Comparison of ENCODE assay signal across 24 cellular contexts in genomic region chr2:127164761-127165538, GRCh38. TPM values are rescaled to one million over a fixed set of nuclear protein-coding genes. Genes with fewer than 3 reads are reported as not detected.
A peak's percentile ranks its signal among the peaks of the same experiment; 100 is the strongest.
DNase-seq lines count a peak whose midpoint lies in the region; ATAC-seq and TF ChIP-seq lines count a peak whose summit lies in the region.
"Had no signal": no experiment of that assay in that cellular context is flagged by ENCODE, and none has a peak within 500 bp of the region (broad histone marks: within the 10 kb centered on the region; RNA-seq: fewer than 3 reads in every experiment).

No MANE protein-coding gene starts in this region.

- H3K27me3 ChIP-seq in esophagus squamous epithelium, result no peaks in the 10 kb centered on the region
- H3K27me3 ChIP-seq: adrenal gland, MG63 had no signal

- H3K4me3 ChIP-seq in esophagus squamous epithelium, result no peak overlapping the region
- H3K4me3 ChIP-seq: adrenal gland, coronary artery, MG63, SK-N-MC had no signal

- no peaks in the 10 kb centered on the region for H3K4me1 Mint-ChIP-seq in stimulated activated effector memory CD8-positive, alpha-beta T cell treated with anti-CD3 and anti-CD28 coated beads, Interleukin-12 subunit alpha, Interleukin-12 subunit beta, amount 100 ng/mL, for 72 hours

- TF ChIP-seq CTCF in esophagus squamous epithelium (IDR thresholded peaks at IDR 0.05), result no peak

- no peaks in the 10 kb centered on the region for H3K9me3 ChIP-seq in esophagus squamous epithelium
- H3K9me3 ChIP-seq: adrenal gland, MG63 had no signal

- no peaks in the 10 kb centered on the region for H3K9me3 Mint-ChIP-seq in stimulated activated effector memory CD8-positive, alpha-beta T cell treated with anti-CD3 and anti-CD28 coated beads, Interleukin-12 subunit alpha, Interleukin-12 subunit beta, amount 100 ng/mL, for 72 hours
- H3K9me3 Mint-ChIP-seq: activated CD4-positive, alpha-beta T cell treated with anti-CD3 and anti-CD28 coated beads, Interleukin-2, amount 10 ng/mL, durations not matched to agents 7 days and 5 days had no signal

- 88 to 93% methylated on average over 3 to 4 of the region's 11 CpGs for WGBS in esophagus squamous epithelium, 2 donors

- DNase-seq in cardiac septum (ENCODE audit: low spot score), result peak; percentile 58
- DNase-seq in Right ventricle myocardium superior, result no peak
- DNase-seq in NCI-H774 (lab: John Stamatoyannopoulos, UW), result peak; percentile 68
- DNase-seq in esophagus squamous epithelium (lab: John Stamatoyannopoulos, UW), result no peak
- DNase-seq in stimulated activated effector memory CD8-positive, alpha-beta T cell treated with anti-CD3 and anti-CD28 coated beads, Interleukin-12 subunit alpha, Interleukin-12 subunit beta, amount 100 ng/mL, for 72 hours (ENCODE audit: low spot score in 2 of 2), result no peak
- no peak for DNase-seq in NCI-H146 (lab: John Stamatoyannopoulos, UW)
- DNase-seq: activated CD4-positive, alpha-beta T cell treated with anti-CD3 and anti-CD28 coated beads, Interleukin-2, amount 10 ng/mL, durations not matched to agents 7 days and 5 days; activated T-cell treated with anti-CD3 and anti-CD28 coated beads for 4 hours; DMS 273 treated with DMSO at 0.1 percent for 48 hours; HCEC 1CT; mammary epithelial cell; NCI-H1436 treated with DMSO at 0.1 percent for 48 hours; occipital lobe; right cardiac atrium; stimulated activated CD4-positive, alpha-beta T cell treated with anti-CD3 and anti-CD28 coated beads, Interleukin-15, amount 100 ng/mL, for 24 hours had no signal

- peaks cover 0 to 19% (median 0%) of the 10 kb centered on the region in 3 donors for H3K4me1 ChIP-seq in esophagus squamous epithelium
- H3K4me1 ChIP-seq: adrenal gland had no signal

- H3K36me3 ChIP-seq in esophagus squamous epithelium, result no peaks in the 10 kb centered on the region
- H3K36me3 ChIP-seq: adrenal gland, MG63 had no signal

- no peak for TF ChIP-seq POLR2A in esophagus squamous epithelium (IDR thresholded peaks at IDR 0.05)

- H3K4me3 Mint-ChIP-seq in stimulated activated effector memory CD8-positive, alpha-beta T cell treated with anti-CD3 and anti-CD28 coated beads, Interleukin-12 subunit alpha, Interleukin-12 subunit beta, amount 100 ng/mL, for 72 hours, result no peak overlapping the region
- H3K4me3 Mint-ChIP-seq: activated CD4-positive, alpha-beta T cell treated with anti-CD3 and anti-CD28 coated beads, Interleukin-2, amount 10 ng/mL, durations not matched to agents 7 days and 5 days had no signal

- no peak overlapping the region for H3K27ac Mint-ChIP-seq in stimulated activated effector memory CD8-positive, alpha-beta T cell treated with anti-CD3 and anti-CD28 coated beads, Interleukin-12 subunit alpha, Interleukin-12 subunit beta, amount 100 ng/mL, for 72 hours
- H3K27ac Mint-ChIP-seq: activated CD4-positive, alpha-beta T cell treated with anti-CD3 and anti-CD28 coated beads, Interleukin-2, amount 10 ng/mL, durations not matched to agents 7 days and 5 days had no signal

- ATAC-seq in Right ventricle myocardium superior (ENCODE audit: poor library complexity), result no peak
- ATAC-seq in stimulated activated effector memory CD8-positive, alpha-beta T cell treated with anti-CD3 and anti-CD28 coated beads, Interleukin-12 subunit alpha, Interleukin-12 subunit beta, amount 100 ng/mL, for 72 hours, result peak; percentile 35
- no peak for ATAC-seq in GM18861 (IDR thresholded peaks at IDR 0.05; ENCODE audit: unreplicated experiment)
- no peak for ATAC-seq in HG02763 (IDR thresholded peaks at IDR 0.05; ENCODE audit: unreplicated experiment)
- ATAC-seq: right cardiac atrium had no signal

- H3K36me3 Mint-ChIP-seq in stimulated activated effector memory CD8-positive, alpha-beta T cell treated with anti-CD3 and anti-CD28 coated beads, Interleukin-12 subunit alpha, Interleukin-12 subunit beta, amount 100 ng/mL, for 72 hours, result no peaks in the 10 kb centered on the region

- peak overlapping the region; percentile 14 to 59 (median 46) for H3K27ac ChIP-seq in esophagus squamous epithelium
- H3K27ac ChIP-seq: adrenal gland, coronary artery, SK-N-MC, VCaP had no signal

- intact Hi-C loops in cardiac septum (cut with DNase I), result no loop called here
- intact Hi-C loops in Right ventricle myocardium superior (cut with DNase I), result no loop called here
- intact Hi-C loops in esophagus squamous epithelium (cut with DNase I), result no loop called here

RNA-seq across cellular contexts. Expression of gene CYP27C1, which starts 55.1 kb away (rescaled TPM):
- total RNA-seq in cardiac septum (not detected), Right ventricle myocardium superior (not detected), esophagus squamous epithelium (1 to 10 TPM in 3 of 4 donors, under 1 TPM in 1; 0.95 to 4.6 (median 1.6) TPM)
- total RNA-seq: activated CD4-positive, alpha-beta T cell treated with anti-CD3 and anti-CD28 coated beads, Interleukin-2, amount 10 ng/mL, durations not matched to agents 7 days and 5 days; fibroblast of lung; T-helper 2 cell treated with Interferon-gamma antibody and Interleukin-4, amounts not matched to agents 100 ng/mL and 5 ng/mL, for 36 hours had no signal

RNA-seq across cellular contexts. Expression of gene BIN1, which starts 58.0 kb away (rescaled TPM):
- total RNA-seq in cardiac septum (14.0 TPM), Right ventricle myocardium superior (15.7 TPM), esophagus squamous epithelium (10 to 100 TPM; 10.8 to 23.3 (median 15.5) TPM)

Comparison
In these comparisons a context has a peak if more than half of its experiments do, and no peak if none do; other contexts are left out.
1. DNase-seq: peak in cardiac septum (single experiment) and NCI-H774 (single experiment); none in Right ventricle myocardium superior (single experiment), esophagus squamous epithelium (single experiment), stimulated activated effector memory CD8-positive, alpha-beta T cell treated with anti-CD3 and anti-CD28 coated beads, Interleukin-12 subunit alpha, Interleukin-12 subunit beta, amount 100 ng/mL, for 72 hours (0 of 2) and NCI-H146 (single experiment).